27 cellular contexts compared by ENCODE assay signal in genomic region chr14:105458571-105458970, GRCh38. TPM values are rescaled to one million over a fixed set of nuclear protein-coding genes. Genes with fewer than 3 reads are reported as not detected.
DNase-seq lines count a peak whose midpoint lies in the region; ATAC-seq and TF ChIP-seq lines count a peak whose summit lies in the region.
"Had no signal": no experiment of that assay in that cellular context is flagged by ENCODE, and none has a peak within 500 bp of the region (broad histone marks: within the 10 kb centered on the region; RNA-seq: fewer than 3 reads in every experiment).

No MANE protein-coding gene starts in this region.

- H3K36me3 ChIP-seq in HUES6 (ENCODE audit: control insufficient read depth, insufficient read depth, low read length) (peaks cover 80% of the 10 kb centered on the region), iPS-15b (ENCODE audit: control insufficient read depth, insufficient read depth, low read length) (peaks cover 65% of the 10 kb centered on the region), upper lobe of right lung (peaks cover 59% of the 10 kb centered on the region)

- intact Hi-C loops in right cardiac atrium (cut with DNase I), result no loop called here
- intact Hi-C loops in left cardiac atrium (cut with DNase I), result no loop called here
- intact Hi-C loops in upper lobe of right lung (cut with DNase I), result no loop called here
- intact Hi-C loops in activated T-helper 2 cell treated with anti-CD3 and anti-CD28 coated beads, Interferon-gamma antibody, Interleukin-2, Interleukin-4, amounts not matched to agents 10 μg/mL and 5 μg/mL and 100 μg/mL, durations not matched to agents 14 hours and 24 hours and 36 hours (cut with micrococcal nuclease), result no loop called here

- peak; percentile 14 to 47 (median 44) for DNase-seq in right cardiac atrium
- no peak for DNase-seq in left cardiac atrium
- DNase-seq in upper lobe of right lung, result no peak
- DNase-seq in NCI-H1105 treated with DMSO at 0.1 percent for 48 hours (lab: John Stamatoyannopoulos, UW), result no peak
- no peak for DNase-seq in activated T-helper 2 cell treated with anti-CD3 and anti-CD28 coated beads, Interferon-gamma antibody, Interleukin-2, Interleukin-4, amounts not matched to agents 10 μg/mL and 5 μg/mL and 100 μg/mL, durations not matched to agents 14 hours and 24 hours and 36 hours (ENCODE audit: low spot score)
- DNase-seq in globus pallidus (ENCODE audit: low spot score), result no peak
- DNase-seq: 8988T; ACHN; BE2C; C1 segment of cervical spinal cord; CD4-positive, alpha-beta memory T cell; CD4-positive, CD25-positive, alpha-beta regulatory T cell; CD8-positive, alpha-beta memory T cell; COR-L47; DMS 273 treated with DMSO at 0.1 percent for 48 hours; DMS153; DMS53; DMS79; DND-41; EL; GDM1 had no signal

- no peaks in the 10 kb centered on the region for H3K9me3 ChIP-seq in right cardiac atrium (ENCODE audit: control insufficient read depth, low read length)
- no peaks in the 10 kb centered on the region for H3K9me3 ChIP-seq in HUES6 (ENCODE audit: control insufficient read depth, insufficient read depth, low read depth, low read length)
- H3K9me3 ChIP-seq in iPS-15b (ENCODE audit: control insufficient read depth, insufficient read depth, low read length), result no peaks in the 10 kb centered on the region
- no peaks in the 10 kb centered on the region for H3K9me3 ChIP-seq in upper lobe of right lung
- H3K9me3 ChIP-seq: BE2C, BLaER1 had no signal

- H3K27ac ChIP-seq in right cardiac atrium (ENCODE audit: low read length), result no peak overlapping the region
- 0 out of 2 replicates have a peak overlapping the region, but pooled peaks have one; percentile 30 for H3K27ac ChIP-seq in HUES6 (ENCODE audit: low read depth, low read length)
- H3K27ac ChIP-seq in upper lobe of right lung, result no peak overlapping the region
- H3K27ac ChIP-seq: BLaER1 had no signal

- H3K9me3 Mint-ChIP-seq in activated T-helper 2 cell treated with anti-CD3 and anti-CD28 coated beads, Interferon-gamma antibody, Interleukin-2, Interleukin-4, amounts not matched to agents 10 μg/mL and 5 μg/mL and 100 μg/mL, durations not matched to agents 14 hours and 24 hours and 36 hours, result no peaks in the 10 kb centered on the region
- H3K9me3 Mint-ChIP-seq: CD14-positive monocyte; CD4-positive, CD25-positive, alpha-beta regulatory T cell; CD8-positive, alpha-beta memory T cell had no signal

- no peak for TF ChIP-seq CTCF in upper lobe of right lung (IDR thresholded peaks at IDR 0.05)

- H3K27ac Mint-ChIP-seq in activated T-helper 2 cell treated with anti-CD3 and anti-CD28 coated beads, Interferon-gamma antibody, Interleukin-2, Interleukin-4, amounts not matched to agents 10 μg/mL and 5 μg/mL and 100 μg/mL, durations not matched to agents 14 hours and 24 hours and 36 hours, result no peak overlapping the region
- H3K27ac Mint-ChIP-seq: CD4-positive, alpha-beta memory T cell; CD4-positive, CD25-positive, alpha-beta regulatory T cell; CD8-positive, alpha-beta memory T cell had no signal

- peaks cover 16% of the 10 kb centered on the region for H3K36me3 Mint-ChIP-seq in activated T-helper 2 cell treated with anti-CD3 and anti-CD28 coated beads, Interferon-gamma antibody, Interleukin-2, Interleukin-4, amounts not matched to agents 10 μg/mL and 5 μg/mL and 100 μg/mL, durations not matched to agents 14 hours and 24 hours and 36 hours (ENCODE audit: low read depth)

- no peak overlapping the region for H3K4me3 Mint-ChIP-seq in activated T-helper 2 cell treated with anti-CD3 and anti-CD28 coated beads, Interferon-gamma antibody, Interleukin-2, Interleukin-4, amounts not matched to agents 10 μg/mL and 5 μg/mL and 100 μg/mL, durations not matched to agents 14 hours and 24 hours and 36 hours (ENCODE audit: low read depth)
- H3K4me3 Mint-ChIP-seq: CD14-positive monocyte; CD4-positive, alpha-beta memory T cell; CD4-positive, CD25-positive, alpha-beta regulatory T cell; CD8-positive, alpha-beta memory T cell had no signal

- H3K4me1 ChIP-seq in right cardiac atrium (ENCODE audit: control insufficient read depth, insufficient read depth, low read length) (no peaks in the 10 kb centered on the region), HUES6 (ENCODE audit: control insufficient read depth, insufficient read depth, low read length) (no peaks in the 10 kb centered on the region), iPS-15b (ENCODE audit: control insufficient read depth, insufficient read depth, low read length) (no peaks in the 10 kb centered on the region), upper lobe of right lung (no peaks in the 10 kb centered on the region)
- H3K4me1 ChIP-seq: BE2C had no signal

- H3K27me3 ChIP-seq in right cardiac atrium (ENCODE audit: control insufficient read depth, insufficient read depth), result no peaks in the 10 kb centered on the region
- H3K27me3 ChIP-seq in HUES6 (ENCODE audit: control insufficient read depth, insufficient read depth, low read length), result no peaks in the 10 kb centered on the region
- no peaks in the 10 kb centered on the region for H3K27me3 ChIP-seq in iPS-15b (ENCODE audit: control insufficient read depth, insufficient read depth, low read length)
- no peaks in the 10 kb centered on the region for H3K27me3 ChIP-seq in upper lobe of right lung
- H3K27me3 ChIP-seq: BE2C, BLaER1 had no signal

- no peak for ATAC-seq in right cardiac atrium
- no peak for ATAC-seq in left cardiac atrium
- ATAC-seq in upper lobe of right lung, result peak; percentile 5
- ATAC-seq: GM12878 had no signal

- no peak overlapping the region for H3K4me3 ChIP-seq in right cardiac atrium (ENCODE audit: low read length)
- no peak overlapping the region for H3K4me3 ChIP-seq in HUES6 (ENCODE audit: low read depth, low read length)
- no peak overlapping the region for H3K4me3 ChIP-seq in iPS-15b (ENCODE audit: low read depth, low read length)
- H3K4me3 ChIP-seq in upper lobe of right lung, result no peak overlapping the region
- H3K4me3 ChIP-seq: BLaER1, GM12878 had no signal

- peaks cover 1% of the 10 kb centered on the region for H3K4me1 Mint-ChIP-seq in activated T-helper 2 cell treated with anti-CD3 and anti-CD28 coated beads, Interferon-gamma antibody, Interleukin-2, Interleukin-4, amounts not matched to agents 10 μg/mL and 5 μg/mL and 100 μg/mL, durations not matched to agents 14 hours and 24 hours and 36 hours (ENCODE audit: low read depth)
- H3K4me1 Mint-ChIP-seq: CD14-positive monocyte; CD4-positive, alpha-beta memory T cell; CD4-positive, CD25-positive, alpha-beta regulatory T cell; CD8-positive, alpha-beta memory T cell had no signal

- H3K27me3 Mint-ChIP-seq in activated T-helper 2 cell treated with anti-CD3 and anti-CD28 coated beads, Interferon-gamma antibody, Interleukin-2, Interleukin-4, amounts not matched to agents 10 μg/mL and 5 μg/mL and 100 μg/mL, durations not matched to agents 14 hours and 24 hours and 36 hours (ENCODE audit: low read depth), result no peaks in the 10 kb centered on the region
- H3K27me3 Mint-ChIP-seq: CD4-positive, alpha-beta memory T cell; CD4-positive, CD25-positive, alpha-beta regulatory T cell; CD8-positive, alpha-beta memory T cell had no signal

- H3K9ac ChIP-seq in HUES6 (ENCODE audit: low read length) (no peak overlapping the region), iPS-15b (ENCODE audit: low read depth, low read length) (peak overlapping the region; percentile 8)
- H3K9ac ChIP-seq: BLaER1 had no signal

- WGBS in right cardiac atrium, result 88% methylated on average over 14 of the region's 14 CpGs

RNA-seq across cellular contexts. Expression of gene CRIP2, which starts 16.1 kb away (rescaled TPM):
- total RNA-seq in right cardiac atrium, result 1,000 to 10,000 TPM; 1,091 to 1,370 (median 1,238) TPM
- 1,790 TPM for polyA plus RNA-seq in right cardiac atrium
- 100 to 1,000 TPM; 783 to 843 TPM for total RNA-seq in left cardiac atrium
- total RNA-seq in upper lobe of right lung, result 191 TPM
- total RNA-seq in activated T-helper 2 cell treated with anti-CD3 and anti-CD28 coated beads, Interferon-gamma antibody, Interleukin-2, Interleukin-4, amounts not matched to agents 10 μg/mL and 5 μg/mL and 100 μg/mL, durations not matched to agents 14 hours and 24 hours and 36 hours, result 0.16 and 0.55 TPM in 2 replicates

RNA-seq across cellular contexts. Expression of gene CRIP1, which starts 28.1 kb away (rescaled TPM):
- total RNA-seq in right cardiac atrium, result 100 to 1,000 TPM; 161 to 218 (median 192) TPM
- 243 TPM for polyA plus RNA-seq in right cardiac atrium
- total RNA-seq in left cardiac atrium, result 100 to 1,000 TPM; 137 to 192 TPM
- total RNA-seq in upper lobe of right lung, result 96.2 TPM
- 156 and 185 TPM in 2 replicates for total RNA-seq in activated T-helper 2 cell treated with anti-CD3 and anti-CD28 coated beads, Interferon-gamma antibody, Interleukin-2, Interleukin-4, amounts not matched to agents 10 μg/mL and 5 μg/mL and 100 μg/mL, durations not matched to agents 14 hours and 24 hours and 36 hours
- total RNA-seq: G401 had no signal

RNA-seq across cellular contexts. Expression of gene TEDC1, which starts 32.5 kb away (rescaled TPM):
- total RNA-seq in right cardiac atrium, result 1 to 10 TPM; 5.2 to 6.9 (median 5.8) TPM
- polyA plus RNA-seq in right cardiac atrium, result 6.5 TPM
- total RNA-seq in left cardiac atrium, result 1 to 10 TPM; 5.1 to 5.9 TPM
- total RNA-seq in upper lobe of right lung, result 7.9 TPM
- total RNA-seq in activated T-helper 2 cell treated with anti-CD3 and anti-CD28 coated beads, Interferon-gamma antibody, Interleukin-2, Interleukin-4, amounts not matched to agents 10 μg/mL and 5 μg/mL and 100 μg/mL, durations not matched to agents 14 hours and 24 hours and 36 hours, result 38.2 and 42.6 TPM in 2 replicates

RNA-seq across cellular contexts. Expression of gene MTA1, which starts 38.9 kb away (rescaled TPM):
- total RNA-seq in right cardiac atrium, result 100 to 1,000 TPM; 121 to 179 (median 157) TPM
- polyA plus RNA-seq in right cardiac atrium, result 131 TPM
- total RNA-seq in left cardiac atrium, result 100 to 1,000 TPM in 1 of 2 donors, 10 to 100 TPM in 1; 99.5 to 115 TPM
- total RNA-seq in upper lobe of right lung, result 74.8 TPM
- 170 and 172 TPM in 2 replicates for total RNA-seq in activated T-helper 2 cell treated with anti-CD3 and anti-CD28 coated beads, Interferon-gamma antibody, Interleukin-2, Interleukin-4, amounts not matched to agents 10 μg/mL and 5 μg/mL and 100 μg/mL, durations not matched to agents 14 hours and 24 hours and 36 hours

Comparison
In these comparisons a context has a peak if more than half of its experiments do, and no peak if none do; other contexts are left out.
1. DNase-seq: peak in right cardiac atrium (3 of 3); none in left cardiac atrium (single experiment), upper lobe of right lung (single experiment), NCI-H1105 treated with DMSO at 0.1 percent for 48 hours (single experiment), activated T-helper 2 cell treated with anti-CD3 and anti-CD28 coated beads, Interferon-gamma antibody, Interleukin-2, Interleukin-4, amounts not matched to agents 10 μg/mL and 5 μg/mL and 100 μg/mL, durations not matched to agents 14 hours and 24 hours and 36 hours (single experiment) and globus pallidus (single experiment).
2. RNA of gene CRIP2, which starts 16.1 kb away (total RNA-seq): 1,091 to 1,370 TPM in right cardiac atrium, 783 to 843 TPM in left cardiac atrium and 191 TPM in upper lobe of right lung (single experiment); 0.16 to 0.55 TPM in activated T-helper 2 cell treated with anti-CD3 and anti-CD28 coated beads, Interferon-gamma antibody, Interleukin-2, Interleukin-4, amounts not matched to agents 10 μg/mL and 5 μg/mL and 100 μg/mL, durations not matched to agents 14 hours and 24 hours and 36 hours; every median in the first group is over 100 times any median in the second.